In the genomic region with DNA sequence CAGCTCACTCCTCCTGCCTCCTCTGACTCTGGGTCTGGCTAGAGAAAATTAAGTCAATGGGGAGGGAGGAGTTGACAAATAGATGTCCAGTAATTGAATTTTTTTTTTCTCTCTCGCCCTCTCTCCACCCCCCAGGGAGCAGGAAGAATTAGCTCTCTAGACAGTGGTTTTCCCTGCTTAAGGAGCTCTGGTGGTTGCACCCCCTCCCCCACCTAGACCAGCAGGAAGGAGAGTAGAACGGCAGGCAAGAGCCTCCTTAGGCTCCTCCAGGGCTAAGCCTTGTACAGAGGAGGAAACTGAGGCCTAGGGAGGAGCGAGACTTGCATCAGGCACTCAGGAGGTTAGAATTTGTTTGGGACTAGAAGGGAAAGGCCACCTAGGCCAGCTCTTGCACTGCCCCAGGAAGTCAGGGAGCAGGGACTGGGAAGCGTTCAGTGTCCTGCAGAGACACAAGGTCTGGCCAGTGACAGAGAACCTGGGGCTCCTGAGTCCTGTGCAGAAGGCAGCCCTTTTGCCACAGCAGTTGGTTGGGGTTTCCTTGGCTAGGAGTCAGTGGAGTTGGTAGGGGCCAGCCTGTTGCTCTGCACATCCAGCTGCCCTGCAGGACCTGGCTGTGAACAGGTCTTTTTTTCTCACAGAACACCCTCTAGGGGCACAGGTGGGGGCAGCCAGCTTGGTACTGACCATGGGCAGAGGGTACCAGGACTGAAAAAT, we compare ENCODE assay signal across 11 cellular contexts. TPM values are rescaled to one million over a fixed set of nuclear protein-coding genes. Genes with fewer than 3 reads are reported as not detected.
A peak's percentile ranks its signal among the peaks of the same experiment; 100 is the strongest.
DNase-seq lines count a peak whose midpoint lies in the region; ATAC-seq, FAIRE-seq and TF ChIP-seq lines count a peak whose summit lies in the region.
"Had no signal": no experiment of that assay in that cellular context is flagged by ENCODE, and none has a peak within 500 bp of the region (broad histone marks: within the 10 kb centered on the region; RNA-seq: fewer than 3 reads in every experiment).

No MANE protein-coding gene starts in this region.

- no peaks in the 10 kb centered on the region for H3K79me2 ChIP-seq in Karpas-422 (ENCODE audit: low read length)

- no peaks in the 10 kb centered on the region for H4K20me1 ChIP-seq in Karpas-422 (ENCODE audit: insufficient read depth, low read depth, low read length)

- H3K4me2 ChIP-seq in Karpas-422 (ENCODE audit: low read depth, low read length, poor library complexity, severe bottlenecking) = no peak overlapping the region

- no peak overlapping the region for H2AFZ ChIP-seq in Karpas-422 (ENCODE audit: low read length)

- H3K27me3 Mint-ChIP-seq in CD4-positive, alpha-beta memory T cell = peaks cover 32 to 38% of the 10 kb centered on the region in 2 donors
- H3K27me3 Mint-ChIP-seq in natural killer cell treated with Interleukin-12 subunit alpha and Interleukin-12 subunit beta and Interleukin-15 and Interleukin-18, amount 100 ng/mL, for 72 hours = peaks cover 29 to 58% of the 10 kb centered on the region in 2 donors

- no peaks in the 10 kb centered on the region for H3K36me3 Mint-ChIP-seq in CD4-positive, alpha-beta memory T cell
- no peaks in the 10 kb centered on the region for H3K36me3 Mint-ChIP-seq in natural killer cell treated with Interleukin-12 subunit alpha and Interleukin-12 subunit beta and Interleukin-15 and Interleukin-18, amount 100 ng/mL, for 72 hours

- H3K9ac ChIP-seq in Karpas-422 (ENCODE audit: low read length) = no peak overlapping the region

- no peaks in the 10 kb centered on the region for H3K9me3 ChIP-seq in CD4-positive, alpha-beta memory T cell (ENCODE audit: control insufficient read depth in 1 of 2, low read length in 2 of 2)
- no peaks in the 10 kb centered on the region for H3K9me3 ChIP-seq in Karpas-422 (ENCODE audit: low read length)
- H3K9me3 ChIP-seq: pancreas had no signal

- H3K36me3 ChIP-seq in CD4-positive, alpha-beta memory T cell (ENCODE audit: insufficient read depth, low read length) = no peaks in the 10 kb centered on the region
- H3K36me3 ChIP-seq in Karpas-422 (ENCODE audit: insufficient read depth, low read length) (no peaks in the 10 kb centered on the region), bronchial epithelial cell (ENCODE audit: control insufficient read depth, insufficient read depth, low read length) (no peaks in the 10 kb centered on the region)
- H3K36me3 ChIP-seq: pancreas had no signal

- H3K27ac Mint-ChIP-seq in CD4-positive, alpha-beta memory T cell = no peak overlapping the region
- H3K27ac Mint-ChIP-seq in natural killer cell treated with Interleukin-12 subunit alpha and Interleukin-12 subunit beta and Interleukin-15 and Interleukin-18, amount 100 ng/mL, for 72 hours = no peak overlapping the region

- peaks cover 13% of the 10 kb centered on the region for H3K4me1 ChIP-seq in CD4-positive, alpha-beta memory T cell (ENCODE audit: insufficient read depth, low read length)
- peaks cover 14% of the 10 kb centered on the region for H3K4me1 ChIP-seq in Karpas-422 (ENCODE audit: low read length)
- H3K4me1 ChIP-seq: pancreas had no signal

- CTCF ChIA-PET in CD4-positive, alpha-beta memory T cell (lab: Charles Lee; ENCODE audit: partially characterized antibody) = interaction anchor here (1.1 to 2.0 kb wide), 13 partner anchors 12 to 425 kb away, joined by 3 to 9 read pairs (median 4); no protein-coding TSS in a partner anchor

- peak overlapping the region; percentile 39 to 82 (median 70) for H3K4me3 Mint-ChIP-seq in CD4-positive, alpha-beta memory T cell
- peak overlapping the region; percentile 30 for H3K4me3 Mint-ChIP-seq in natural killer cell treated with Interleukin-12 subunit alpha and Interleukin-12 subunit beta and Interleukin-15 and Interleukin-18, amount 100 ng/mL, for 72 hours

- peak; percentile 52 for FAIRE-seq in bronchial epithelial cell (lab: Jason Lieb, UNC)
- FAIRE-seq: frontal cortex, pancreas had no signal

- H3K4me3 ChIP-seq in CD4-positive, alpha-beta memory T cell (ENCODE audit: low read length in 2 of 2) = no peak overlapping the region
- no peak overlapping the region for H3K4me3 ChIP-seq in Karpas-422 (ENCODE audit: low read length)
- H3K4me3 ChIP-seq in bronchial epithelial cell (ENCODE audit: low read depth, low read length) = no peak overlapping the region

- no peak for DNase-seq in CD4-positive, alpha-beta memory T cell
- DNase-seq in Karpas-422 (peak; percentile 40), bronchial epithelial cell (ENCODE audit: low read depth) (no peak), Ammon's horn (ENCODE audit: low spot score) (no peak), AG20443 (ENCODE audit: low spot score) (no peak)
- DNase-seq in natural killer cell treated with Interleukin-12 subunit alpha and Interleukin-12 subunit beta and Interleukin-15 and Interleukin-18, amount 100 ng/mL, for 72 hours (ENCODE audit: low spot score) = no peak
- DNase-seq: KBM-7 had no signal

- no peak overlapping the region for H3K27ac ChIP-seq in CD4-positive, alpha-beta memory T cell (ENCODE audit: low read depth, low read length)
- no peak overlapping the region for H3K27ac ChIP-seq in Karpas-422 (ENCODE audit: low read length)
- H3K27ac ChIP-seq: pancreas had no signal

- H3K27me3 ChIP-seq in CD4-positive, alpha-beta memory T cell (ENCODE audit: insufficient read depth, low read length) = peaks cover 6% of the 10 kb centered on the region
- H3K27me3 ChIP-seq in Karpas-422 (ENCODE audit: low read length) (0 out of 2 replicates have a peak, but pooled peaks cover 3% of the 10 kb centered on the region), bronchial epithelial cell (ENCODE audit: control insufficient read depth, insufficient read depth, low read length) (no peaks in the 10 kb centered on the region)
- H3K27me3 ChIP-seq: pancreas had no signal

- H3K9me2 ChIP-seq in Karpas-422 (replicated peaks; ENCODE audit: insufficient read depth, low read length) = no peaks in the 10 kb centered on the region

- POLR2A ChIA-PET in CD4-positive, alpha-beta memory T cell (lab: Charles Lee; ENCODE audit: partially characterized antibody) = no interaction called here

- H3K4me1 Mint-ChIP-seq in CD4-positive, alpha-beta memory T cell = peaks cover 3 to 9% (median 5%) of the 10 kb centered on the region in 4 donors
- peaks cover 5 to 8% of the 10 kb centered on the region in 2 donors for H3K4me1 Mint-ChIP-seq in natural killer cell treated with Interleukin-12 subunit alpha and Interleukin-12 subunit beta and Interleukin-15 and Interleukin-18, amount 100 ng/mL, for 72 hours (ENCODE audit: low read depth in 2 of 2)

- no peak for ATAC-seq in natural killer cell treated with Interleukin-12 subunit alpha and Interleukin-12 subunit beta and Interleukin-15 and Interleukin-18, amount 100 ng/mL, for 72 hours
- ATAC-seq in HG02763 (IDR thresholded peaks at IDR 0.05; ENCODE audit: unreplicated experiment) (no peak), HG02642 (IDR thresholded peaks at IDR 0.05; ENCODE audit: poor library complexity, unreplicated experiment) (no peak)

- intact Hi-C loops in CD4-positive, alpha-beta memory T cell (cut with micrococcal nuclease) = loop anchor here (1.0 to 10.0 kb wide), 3 partner anchors 44 to 614 kb away; a partner anchor contains a TSS

- H3K9me3 Mint-ChIP-seq in CD4-positive, alpha-beta memory T cell = peaks cover 0 to 5% (median 0%) of the 10 kb centered on the region in 8 donors
- H3K9me3 Mint-ChIP-seq in natural killer cell treated with Interleukin-12 subunit alpha and Interleukin-12 subunit beta and Interleukin-15 and Interleukin-18, amount 100 ng/mL, for 72 hours = no peaks in the 10 kb centered on the region

- TF ChIP-seq CTCF in bronchial epithelial cell (IDR thresholded peaks at IDR 0.05; ENCODE audit: insufficient read depth, low read length, severe bottlenecking) = no peak

RNA-seq across cellular contexts. Expression of a gene that starts 49.5 kb away (rescaled TPM):
- under 1 TPM; 0.64 to 1.00 TPM for total RNA-seq in CD4-positive, alpha-beta memory T cell
- polyA plus RNA-seq in CD4-positive, alpha-beta memory T cell = not detected
- total RNA-seq in Karpas-422 (2014; rRNA removed; shearing (Covaris generic); ENCODE audit: low replicate concordance) = not detected in 2 replicates
- total RNA-seq in bronchial epithelial cell = 3.4 and 6.0 TPM in 2 replicates
- total RNA-seq in natural killer cell treated with Interleukin-12 subunit alpha and Interleukin-12 subunit beta and Interleukin-15 and Interleukin-18, amount 100 ng/mL, for 72 hours = under 1 TPM; 0.33 to 0.52 TPM
